Comparison of ENCODE assay signal across 16 cellular contexts in genomic region chr6:163637524-163637923, GRCh38.
DNase-seq lines count a peak whose midpoint lies in the region; ATAC-seq and TF ChIP-seq lines count a peak whose summit lies in the region.
"Had no signal": no experiment of that assay in that cellular context is flagged by ENCODE, and none has a peak within 500 bp of the region (broad histone marks: within the 10 kb centered on the region; RNA-seq: fewer than 3 reads in every experiment).

No MANE protein-coding gene starts in this region.

- no peaks in the 10 kb centered on the region for H3K9me3 Mint-ChIP-seq in activated CD4-positive, alpha-beta memory T cell treated with anti-CD3 and anti-CD28 coated beads for 36 hours

- no peak overlapping the region for H3K4me3 ChIP-seq in body of pancreas
- H3K4me3 ChIP-seq: transverse colon had no signal

- no peak overlapping the region for H3K27ac Mint-ChIP-seq in activated CD4-positive, alpha-beta memory T cell treated with anti-CD3 and anti-CD28 coated beads for 36 hours
- H3K27ac Mint-ChIP-seq: naive thymus-derived CD8-positive, alpha-beta T cell had no signal

- POLR2A ChIA-PET in activated CD4-positive, alpha-beta memory T cell treated with anti-CD3 and anti-CD28 coated beads for 36 hours (lab: Charles Lee) = no interaction called here

- intact Hi-C loops in body of pancreas (cut with DNase I) = no loop called here
- intact Hi-C loops in activated CD4-positive, alpha-beta memory T cell treated with anti-CD3 and anti-CD28 coated beads for 36 hours (cut with micrococcal nuclease) = no loop called here

- CTCF ChIA-PET in activated CD4-positive, alpha-beta memory T cell treated with anti-CD3 and anti-CD28 coated beads for 36 hours (lab: Charles Lee) = no interaction called here

- DNase-seq in body of pancreas = no peak
- DNase-seq in SIG-M5 treated with dmso at 0.1 percent for 504 hours (lab: John Stamatoyannopoulos, UW; ENCODE audit: unreplicated experiment) = no peak
- no peak for DNase-seq in activated CD4-positive, alpha-beta memory T cell treated with anti-CD3 and anti-CD28 coated beads for 36 hours
- no peak for DNase-seq in KG1 (lab: John Stamatoyannopoulos, UW)
- DNase-seq: activated CD4-positive, alpha-beta T cell treated with anti-CD3 and anti-CD28 coated beads, Interleukin-2, amount 50 U/mL, for 1 hour; activated gamma-delta T cell; head of caudate nucleus; naive thymus-derived CD8-positive, alpha-beta T cell; OCI-M1; T-helper 1 cell; transverse colon had no signal

- H3K4me1 ChIP-seq in body of pancreas = no peaks in the 10 kb centered on the region
- H3K4me1 ChIP-seq: transverse colon had no signal

- no peaks in the 10 kb centered on the region for H3K36me3 Mint-ChIP-seq in activated CD4-positive, alpha-beta memory T cell treated with anti-CD3 and anti-CD28 coated beads for 36 hours
- H3K36me3 Mint-ChIP-seq: naive thymus-derived CD8-positive, alpha-beta T cell had no signal

- ATAC-seq in GM18498 (IDR thresholded peaks at IDR 0.05; ENCODE audit: unreplicated experiment) (peak; percentile 92), GM19463 (IDR thresholded peaks at IDR 0.05; ENCODE audit: unreplicated experiment) (peak; percentile 89), HG02852 (IDR thresholded peaks at IDR 0.05; ENCODE audit: unreplicated experiment) (peak; percentile 92), HG03457 (IDR thresholded peaks at IDR 0.05; ENCODE audit: unreplicated experiment) (peak; percentile 84), body of pancreas (no peak)
- ATAC-seq: left lobe of liver; naive thymus-derived CD8-positive, alpha-beta T cell had no signal

- TF ChIP-seq CTCF in body of pancreas (IDR thresholded peaks at IDR 0.05) = no peak

- H3K27ac ChIP-seq in body of pancreas = no peak overlapping the region
- H3K27ac ChIP-seq: transverse colon had no signal

- no peak overlapping the region for H3K4me3 Mint-ChIP-seq in activated CD4-positive, alpha-beta memory T cell treated with anti-CD3 and anti-CD28 coated beads for 36 hours
- H3K4me3 Mint-ChIP-seq: naive thymus-derived CD8-positive, alpha-beta T cell had no signal

- H3K4me1 Mint-ChIP-seq in activated CD4-positive, alpha-beta memory T cell treated with anti-CD3 and anti-CD28 coated beads for 36 hours (ENCODE audit: low read depth) = no peaks in the 10 kb centered on the region
- H3K4me1 Mint-ChIP-seq: naive thymus-derived CD8-positive, alpha-beta T cell had no signal

- 53 to 61% methylated on average over 3 of the region's 3 CpGs for WGBS in body of pancreas, 2 donors

- H3K27me3 ChIP-seq in body of pancreas = peaks cover 0 to 4% of the 10 kb centered on the region in 2 donors
- H3K27me3 ChIP-seq: transverse colon had no signal

- H3K27me3 Mint-ChIP-seq in activated CD4-positive, alpha-beta memory T cell treated with anti-CD3 and anti-CD28 coated beads for 36 hours = peaks cover 5% of the 10 kb centered on the region

- TF ChIP-seq POLR2A in body of pancreas (IDR thresholded peaks at IDR 0.05) = no peak

- H3K9me3 ChIP-seq in body of pancreas = no peaks in the 10 kb centered on the region
- H3K9me3 ChIP-seq: transverse colon had no signal

- H3K36me3 ChIP-seq in body of pancreas (replicated peaks in 1 of 2; ENCODE audit: insufficient read depth in 1 of 2, low read depth in 2 of 2) = no peaks in the 10 kb centered on the region
- H3K36me3 ChIP-seq: transverse colon had no signal
